Comparison of ENCODE assay signal across 18 cellular contexts in genomic region chr11:2577071-2578005, GRCh38.
DNase-seq lines count a peak whose midpoint lies in the region; ATAC-seq and TF ChIP-seq lines count a peak whose summit lies in the region.
"Had no signal": no experiment of that assay in that cellular context is flagged by ENCODE, and none has a peak within 500 bp of the region (broad histone marks: within the 10 kb centered on the region; RNA-seq: fewer than 3 reads in every experiment).

No MANE protein-coding gene starts in this region.

- TF ChIP-seq CTCF in ascending aorta (IDR thresholded peaks at IDR 0.05): no peak
- TF ChIP-seq CTCF in gastrocnemius medialis (IDR thresholded peaks at IDR 0.05 in 4 of 5, conservative IDR thresholded peaks at IDR 0.05 in 1 of 5): no peak
- no peak for TF ChIP-seq CTCF in vagina (IDR thresholded peaks at IDR 0.05)

- no peaks in the 10 kb centered on the region for H3K27me3 ChIP-seq in ascending aorta
- H3K27me3 ChIP-seq in gastrocnemius medialis: no peaks in the 10 kb centered on the region
- no peaks in the 10 kb centered on the region for H3K27me3 ChIP-seq in vagina
- H3K27me3 ChIP-seq: uterus had no signal

- no peak overlapping the region for H3K27ac Mint-ChIP-seq in activated CD4-positive, alpha-beta T cell treated with anti-CD3 and anti-CD28 coated beads for 36 hours
- no peak overlapping the region for H3K27ac Mint-ChIP-seq in activated T-helper 2 cell treated with anti-CD3 and anti-CD28 coated beads, Interferon-gamma antibody, Interleukin-2, Interleukin-4, amounts not matched to agents 10 μg/mL and 5 μg/mL and 100 μg/mL, durations not matched to agents 14 hours and 24 hours and 36 hours
- H3K27ac Mint-ChIP-seq: CD8-positive, alpha-beta memory T cell; T-cell had no signal

- no peak overlapping the region for H3K4me3 Mint-ChIP-seq in activated CD4-positive, alpha-beta T cell treated with anti-CD3 and anti-CD28 coated beads for 36 hours
- H3K4me3 Mint-ChIP-seq in activated T-helper 2 cell treated with anti-CD3 and anti-CD28 coated beads, Interferon-gamma antibody, Interleukin-2, Interleukin-4, amounts not matched to agents 10 μg/mL and 5 μg/mL and 100 μg/mL, durations not matched to agents 14 hours and 24 hours and 36 hours (ENCODE audit: low read depth): no peak overlapping the region
- H3K4me3 Mint-ChIP-seq: CD8-positive, alpha-beta memory T cell; T-cell had no signal

- intact Hi-C loops in activated CD4-positive, alpha-beta T cell treated with anti-CD3 and anti-CD28 coated beads for 36 hours (cut with DNase I, micrococcal nuclease): no loop called here
- intact Hi-C loops in ascending aorta (cut with DNase I): no loop called here
- intact Hi-C loops in left colon (cut with DNase I, micrococcal nuclease): no loop called here
- intact Hi-C loops in gastrocnemius medialis (cut with DNase I; ENCODE audit: low total_unique reads): no loop called here
- intact Hi-C loops in vagina (cut with DNase I): no loop called here
- intact Hi-C loops in activated T-helper 2 cell treated with anti-CD3 and anti-CD28 coated beads, Interferon-gamma antibody, Interleukin-2, Interleukin-4, amounts not matched to agents 10 μg/mL and 5 μg/mL and 100 μg/mL, durations not matched to agents 14 hours and 24 hours and 36 hours (cut with micrococcal nuclease): no loop called here

- H3K36me3 Mint-ChIP-seq in activated CD4-positive, alpha-beta T cell treated with anti-CD3 and anti-CD28 coated beads for 36 hours (ENCODE audit: low read depth): no peaks in the 10 kb centered on the region
- H3K36me3 Mint-ChIP-seq in activated T-helper 2 cell treated with anti-CD3 and anti-CD28 coated beads, Interferon-gamma antibody, Interleukin-2, Interleukin-4, amounts not matched to agents 10 μg/mL and 5 μg/mL and 100 μg/mL, durations not matched to agents 14 hours and 24 hours and 36 hours (ENCODE audit: low read depth): no peaks in the 10 kb centered on the region
- H3K36me3 Mint-ChIP-seq: CD8-positive, alpha-beta memory T cell had no signal

- H3K4me3 ChIP-seq in ascending aorta: no peak overlapping the region
- no peak overlapping the region for H3K4me3 ChIP-seq in gastrocnemius medialis
- H3K4me3 ChIP-seq in vagina: no peak overlapping the region
- H3K4me3 ChIP-seq: PC-9, uterus had no signal

- no peak for ATAC-seq in activated CD4-positive, alpha-beta T cell treated with anti-CD3 and anti-CD28 coated beads for 36 hours
- ATAC-seq in left colon (peak; percentile 53), gastrocnemius medialis (no peak)
- ATAC-seq: T-cell had no signal

- H3K4me1 ChIP-seq in ascending aorta: no peaks in the 10 kb centered on the region
- H3K4me1 ChIP-seq in gastrocnemius medialis: no peaks in the 10 kb centered on the region
- H3K4me1 ChIP-seq in vagina: no peaks in the 10 kb centered on the region
- H3K4me1 ChIP-seq: parathyroid adenoma, uterus had no signal

- H3K9me3 Mint-ChIP-seq in activated CD4-positive, alpha-beta T cell treated with anti-CD3 and anti-CD28 coated beads for 36 hours (ENCODE audit: low read depth): no peaks in the 10 kb centered on the region
- no peaks in the 10 kb centered on the region for H3K9me3 Mint-ChIP-seq in activated T-helper 2 cell treated with anti-CD3 and anti-CD28 coated beads, Interferon-gamma antibody, Interleukin-2, Interleukin-4, amounts not matched to agents 10 μg/mL and 5 μg/mL and 100 μg/mL, durations not matched to agents 14 hours and 24 hours and 36 hours
- H3K9me3 Mint-ChIP-seq: CD8-positive, alpha-beta memory T cell; T-cell had no signal

- POLR2A ChIA-PET in activated CD4-positive, alpha-beta T cell treated with anti-CD3 and anti-CD28 coated beads for 36 hours (lab: Charles Lee): no interaction called here

- no peaks in the 10 kb centered on the region for H3K9me3 ChIP-seq in ascending aorta
- no peaks in the 10 kb centered on the region for H3K9me3 ChIP-seq in gastrocnemius medialis
- no peaks in the 10 kb centered on the region for H3K9me3 ChIP-seq in vagina
- H3K9me3 ChIP-seq: uterus had no signal

- H3K4me1 Mint-ChIP-seq in activated CD4-positive, alpha-beta T cell treated with anti-CD3 and anti-CD28 coated beads for 36 hours: no peaks in the 10 kb centered on the region
- H3K4me1 Mint-ChIP-seq in activated T-helper 2 cell treated with anti-CD3 and anti-CD28 coated beads, Interferon-gamma antibody, Interleukin-2, Interleukin-4, amounts not matched to agents 10 μg/mL and 5 μg/mL and 100 μg/mL, durations not matched to agents 14 hours and 24 hours and 36 hours (ENCODE audit: low read depth): no peaks in the 10 kb centered on the region
- H3K4me1 Mint-ChIP-seq: CD8-positive, alpha-beta memory T cell; T-cell had no signal

- in situ Hi-C loops in gastrocnemius medialis (cut with MboI; ENCODE audit: low sequenced_read_pairs in 4 of 4): no loop called here

- CTCF ChIA-PET in activated CD4-positive, alpha-beta T cell treated with anti-CD3 and anti-CD28 coated beads for 36 hours (lab: Charles Lee): no interaction called here

- no peaks in the 10 kb centered on the region for H3K27me3 Mint-ChIP-seq in activated CD4-positive, alpha-beta T cell treated with anti-CD3 and anti-CD28 coated beads for 36 hours
- H3K27me3 Mint-ChIP-seq in activated T-helper 2 cell treated with anti-CD3 and anti-CD28 coated beads, Interferon-gamma antibody, Interleukin-2, Interleukin-4, amounts not matched to agents 10 μg/mL and 5 μg/mL and 100 μg/mL, durations not matched to agents 14 hours and 24 hours and 36 hours (ENCODE audit: low read depth): no peaks in the 10 kb centered on the region
- H3K27me3 Mint-ChIP-seq: CD8-positive, alpha-beta memory T cell; T-cell had no signal

- H3K27ac ChIP-seq in ascending aorta: no peak overlapping the region
- H3K27ac ChIP-seq in gastrocnemius medialis: no peak overlapping the region
- no peak overlapping the region for H3K27ac ChIP-seq in vagina
- H3K27ac ChIP-seq: parathyroid adenoma, PC-9, uterus had no signal

- no peaks in the 10 kb centered on the region for H3K36me3 ChIP-seq in ascending aorta
- no peaks in the 10 kb centered on the region for H3K36me3 ChIP-seq in gastrocnemius medialis
- H3K36me3 ChIP-seq in vagina: no peaks in the 10 kb centered on the region
- H3K36me3 ChIP-seq: uterus had no signal

- peak; percentile 3 for DNase-seq in activated CD4-positive, alpha-beta T cell treated with anti-CD3 and anti-CD28 coated beads for 36 hours
- DNase-seq in activated CD4-positive, alpha-beta T cell treated with anti-CD3 and anti-CD28 coated beads for 48 hours: no peak
- DNase-seq in ascending aorta (ENCODE audit: low spot score in 2 of 2) (peak; percentile 6 to 46), left colon (peak; percentile 61 to 65), gastrocnemius medialis (peak; percentile 0 to 9), HCEC 1CT (no peak), vagina (ENCODE audit: extremely low spot score in 2 of 2) (no peak)
- no peak for DNase-seq in activated T-helper 2 cell treated with anti-CD3 and anti-CD28 coated beads, Interferon-gamma antibody, Interleukin-2, Interleukin-4, amounts not matched to agents 10 μg/mL and 5 μg/mL and 100 μg/mL, durations not matched to agents 14 hours and 24 hours and 36 hours (ENCODE audit: low spot score)
- DNase-seq: activated CD4-positive, alpha-beta T cell treated with anti-CD3 and anti-CD28 coated beads for 4 hours; activated T-cell treated with anti-CD3 and anti-CD28 coated beads, Interleukin-2, amount 50 U/mL, for 48 hours; EL; NCI-H1694; NCI-H526; PC-9 had no signal

- no peak for TF ChIP-seq POLR2A in gastrocnemius medialis (IDR thresholded peaks at IDR 0.05)
- no peak for TF ChIP-seq POLR2A in vagina (IDR thresholded peaks at IDR 0.05)

Comparison
In these comparisons a context has a peak if more than half of its experiments do, and no peak if none do; other contexts are left out.
1. DNase-seq: peak in activated CD4-positive, alpha-beta T cell treated with anti-CD3 and anti-CD28 coated beads for 36 hours (single experiment), ascending aorta (2 of 2), left colon (2 of 2) and gastrocnemius medialis (2 of 2); none in activated CD4-positive, alpha-beta T cell treated with anti-CD3 and anti-CD28 coated beads for 48 hours (single experiment), HCEC 1CT (single experiment), vagina (0 of 2) and activated T-helper 2 cell treated with anti-CD3 and anti-CD28 coated beads, Interferon-gamma antibody, Interleukin-2, Interleukin-4, amounts not matched to agents 10 μg/mL and 5 μg/mL and 100 μg/mL, durations not matched to agents 14 hours and 24 hours and 36 hours (single experiment).